In the genomic region with DNA sequence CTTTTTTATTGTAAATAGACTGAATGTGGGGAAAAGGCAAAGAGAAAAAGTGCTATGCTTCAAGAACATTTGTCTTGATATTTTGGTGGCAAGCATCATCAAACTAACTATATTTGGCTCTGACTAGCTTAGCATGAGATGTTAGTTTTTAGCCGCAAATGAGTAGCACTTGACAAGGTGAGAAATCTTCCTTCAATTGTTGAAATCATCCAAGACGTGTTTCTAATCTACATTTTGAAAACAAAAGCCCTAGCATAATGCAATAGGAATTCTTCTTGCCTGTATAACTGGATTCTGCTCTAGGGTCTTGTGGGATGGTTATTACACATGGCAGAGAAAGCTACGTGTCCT, we compare ENCODE assay signal across 23 cellular contexts.
A peak's percentile ranks its signal among the peaks of the same experiment; 100 is the strongest.
DNase-seq lines count a peak whose midpoint lies in the region; ATAC-seq, FAIRE-seq and TF ChIP-seq lines count a peak whose summit lies in the region.
"Had no signal": no experiment of that assay in that cellular context is flagged by ENCODE, and none has a peak within 500 bp of the region (broad histone marks: within the 10 kb centered on the region; RNA-seq: fewer than 3 reads in every experiment).

No MANE protein-coding gene starts in this region.

- TF ChIP-seq POLR2A in adrenal gland (IDR thresholded peaks at IDR 0.05) = no peak

- no peak for FAIRE-seq in small intestine (lab: Jason Lieb, UNC)
- FAIRE-seq: H1, K562 had no signal

- TF ChIP-seq CTCF in adrenal gland (IDR thresholded peaks at IDR 0.05) = no peak
- no peak for TF ChIP-seq CTCF in lower lobe of right lung (IDR thresholded peaks at IDR 0.05)

- 79 to 84% (median 80%) methylated on average over 3 of the region's 3 CpGs for WGBS in adrenal gland, 4 donors
- 80 to 83% (median 80%) methylated on average over 3 of the region's 3 CpGs for WGBS in small intestine, 3 donors

- no peak overlapping the region for H3K4me3 ChIP-seq in adrenal gland
- peak overlapping the region; percentile 44 for H3K4me3 ChIP-seq in endocrine pancreas (ENCODE audit: control insufficient read depth, insufficient read depth, low read length)
- no peak overlapping the region for H3K4me3 ChIP-seq in lower lobe of right lung
- no peak overlapping the region for H3K4me3 ChIP-seq in stomach smooth muscle (ENCODE audit: low read length in 2 of 2)
- H3K4me3 ChIP-seq in small intestine (ENCODE audit: low read depth in 1 of 2, low read length in 2 of 2) = no peak overlapping the region
- H3K4me3 ChIP-seq: K562, mucosa of descending colon, tibial nerve had no signal

- H3K36me3 ChIP-seq in adrenal gland (replicated peaks in 1 of 2) = no peaks in the 10 kb centered on the region
- no peaks in the 10 kb centered on the region for H3K36me3 ChIP-seq in endocrine pancreas (ENCODE audit: control insufficient read depth, insufficient read depth, low read length)
- H3K36me3 ChIP-seq in lower lobe of right lung = no peaks in the 10 kb centered on the region
- no peaks in the 10 kb centered on the region for H3K36me3 ChIP-seq in stomach smooth muscle (ENCODE audit: control insufficient read depth in 2 of 2, insufficient read depth in 2 of 2, low read length in 2 of 2)
- H3K36me3 ChIP-seq in small intestine (ENCODE audit: control insufficient read depth in 2 of 2, insufficient read depth in 2 of 2, low read length in 2 of 2) = no peaks in the 10 kb centered on the region
- H3K36me3 ChIP-seq: tibial nerve had no signal

- intact Hi-C loops in adrenal gland (cut with DNase I) = no loop called here
- intact Hi-C loops in lower lobe of right lung (cut with DNase I) = no loop called here

- peak overlapping the region; percentile 21 to 90 (median 42) for H3K27ac ChIP-seq in adrenal gland
- H3K27ac ChIP-seq in lower lobe of right lung = peak overlapping the region; percentile 44
- peak overlapping the region; percentile 50 for H3K27ac ChIP-seq in stomach smooth muscle (ENCODE audit: low read length)
- H3K27ac ChIP-seq in small intestine (ENCODE audit: low read depth in 1 of 2, low read length in 1 of 2) = no peak overlapping the region

- no peak for ATAC-seq in lower lobe of right lung
- ATAC-seq in GM19452 (IDR thresholded peaks at IDR 0.05; ENCODE audit: unreplicated experiment) = no peak
- ATAC-seq in HG03025 (IDR thresholded peaks at IDR 0.05; ENCODE audit: low FRiP score, unreplicated experiment) = no peak
- ATAC-seq: K562; mucosa of descending colon; natural killer cell treated with Interleukin-12 subunit alpha and Interleukin-12 subunit beta and Interleukin-15 and Interleukin-18, amount 100 ng/mL, for 72 hours; SK-N-SH treated with all-trans-retinoic acid at 6 μM for 48 hours; stimulated activated naive CD8-positive, alpha-beta T cell treated with anti-CD3 and anti-CD28 coated beads, Interleukin-15, Interleukin-2, amounts not matched to agents 100 U/mL and 50 U/mL, for 24 hours had no signal

- no peaks in the 10 kb centered on the region for H3K27me3 ChIP-seq in adrenal gland
- no peaks in the 10 kb centered on the region for H3K27me3 ChIP-seq in endocrine pancreas (ENCODE audit: control insufficient read depth, insufficient read depth, low read length)
- H3K27me3 ChIP-seq in lower lobe of right lung (ENCODE audit: low read depth) = no peaks in the 10 kb centered on the region
- no peaks in the 10 kb centered on the region for H3K27me3 ChIP-seq in stomach smooth muscle (ENCODE audit: control insufficient read depth in 1 of 2, insufficient read depth in 2 of 2, low read length in 2 of 2)
- no peaks in the 10 kb centered on the region for H3K27me3 ChIP-seq in small intestine (ENCODE audit: control insufficient read depth in 2 of 2, insufficient read depth in 2 of 2, low read length in 2 of 2)
- H3K27me3 ChIP-seq: tibial nerve had no signal

- no peak overlapping the region for H3K9ac ChIP-seq in endocrine pancreas (ENCODE audit: control insufficient read depth, insufficient read depth, low read length)
- H3K9ac ChIP-seq in stomach smooth muscle (ENCODE audit: low read length in 2 of 2) = no peak overlapping the region

- DNase-seq in adrenal gland (no peak), lower lobe of right lung (no peak), small intestine (no peak)
- no peak for DNase-seq in stimulated activated CD4-positive, alpha-beta T cell treated with anti-CD3 and anti-CD28 coated beads, Interleukin-1b, Interleukin-23, amount 100 ng/mL, for 48 hours
- DNase-seq: activated naive CD4-positive, alpha-beta T cell treated with Interleukin-2 at 50 U/mL for 16 hours; CD4-positive, alpha-beta memory T cell; EL; HFFc6; mucosa of descending colon; NCI-H1105; NCI-H187; NCI-H446 treated with DMSO at 0.1 percent for 48 hours; stimulated activated CD4-positive, alpha-beta T cell treated with anti-CD3 and anti-CD28 coated beads, Interleukin-2, amount 100 ng/mL, for 24 hours; stimulated activated naive CD8-positive, alpha-beta T cell treated with anti-CD3 and anti-CD28 coated beads, Interleukin-15, Interleukin-2, amounts not matched to agents 100 U/mL and 50 U/mL, for 24 hours had no signal

- peaks cover 44 to 88% of the 10 kb centered on the region in 2 donors for H3K4me1 ChIP-seq in adrenal gland (replicated peaks in 1 of 2)
- H3K4me1 ChIP-seq in endocrine pancreas (ENCODE audit: control insufficient read depth, insufficient read depth, low read length) = peaks cover 34% of the 10 kb centered on the region
- H3K4me1 ChIP-seq in lower lobe of right lung = peaks cover 70% of the 10 kb centered on the region
- peaks cover 3% of the 10 kb centered on the region for H3K4me1 ChIP-seq in stomach smooth muscle (ENCODE audit: control insufficient read depth, insufficient read depth, low read length)
- no peaks in the 10 kb centered on the region for H3K4me1 ChIP-seq in small intestine (ENCODE audit: control insufficient read depth in 2 of 2, insufficient read depth in 1 of 2, low read depth in 1 of 2, low read length in 1 of 2)

- H3K9me3 ChIP-seq in adrenal gland (replicated peaks in 1 of 3) (no peaks in the 10 kb centered on the region), endocrine pancreas (ENCODE audit: control insufficient read depth, low read length) (no peaks in the 10 kb centered on the region), lower lobe of right lung (no peaks in the 10 kb centered on the region), stomach smooth muscle (ENCODE audit: control insufficient read depth in 2 of 2, low read length in 2 of 2) (no peaks in the 10 kb centered on the region), small intestine (ENCODE audit: control insufficient read depth, low read depth) (no peaks in the 10 kb centered on the region)
- H3K9me3 ChIP-seq: mucosa of descending colon, tibial nerve had no signal

Comparison
In these comparisons a context has a peak if more than half of its experiments do, and no peak if none do; other contexts are left out.
1. H3K27ac ChIP-seq: peak in adrenal gland (5 of 5), lower lobe of right lung (single experiment) and stomach smooth muscle (single experiment); none in small intestine (0 of 2).